Comparison of ENCODE assay signal across 22 cellular contexts in genomic region chr3:37349640-37350039, GRCh38.
DNase-seq lines count a peak whose midpoint lies in the region; ATAC-seq and TF ChIP-seq lines count a peak whose summit lies in the region.
"Had no signal": no experiment of that assay in that cellular context is flagged by ENCODE, and none has a peak within 500 bp of the region (broad histone marks: within the 10 kb centered on the region; RNA-seq: fewer than 3 reads in every experiment).

No MANE protein-coding gene starts in this region.

- no peaks in the 10 kb centered on the region for H3K4me1 Mint-ChIP-seq in activated CD4-positive, alpha-beta T cell treated with anti-CD3 and anti-CD28 coated beads, Interleukin-2, amount 10 ng/mL, durations not matched to agents 7 days and 5 days

- peaks cover 0 to 7% of the 10 kb centered on the region in 2 donors for H3K4me1 ChIP-seq in gastrocnemius medialis
- H3K4me1 ChIP-seq: A549; BE2C; BLaER1 treated with 17β-estradiol and CSF1 and Interleukin-3, amounts not matched to agents 10 nM and 100 nM had no signal

- no peaks in the 10 kb centered on the region for H3K27me3 ChIP-seq in gastrocnemius medialis
- H3K27me3 ChIP-seq: BE2C; BLaER1 treated with 17β-estradiol and CSF1 and Interleukin-3, amounts not matched to agents 10 nM and 100 nM had no signal

- no peak overlapping the region for H3K4me3 Mint-ChIP-seq in activated CD4-positive, alpha-beta T cell treated with anti-CD3 and anti-CD28 coated beads, Interleukin-2, amount 10 ng/mL, durations not matched to agents 7 days and 5 days
- H3K4me3 Mint-ChIP-seq: CD4-positive, alpha-beta memory T cell had no signal

- TF ChIP-seq CTCF in VCaP (conservative IDR thresholded peaks at IDR 0.05) (no peak), gastrocnemius medialis (IDR thresholded peaks at IDR 0.05 in 4 of 5, conservative IDR thresholded peaks at IDR 0.05 in 1 of 5) (no peak)

- H3K9me3 Mint-ChIP-seq in activated CD4-positive, alpha-beta T cell treated with anti-CD3 and anti-CD28 coated beads, Interleukin-2, amount 10 ng/mL, durations not matched to agents 7 days and 5 days: no peaks in the 10 kb centered on the region
- H3K9me3 Mint-ChIP-seq: CD4-positive, alpha-beta memory T cell had no signal

- H3K27me3 Mint-ChIP-seq in activated CD4-positive, alpha-beta T cell treated with anti-CD3 and anti-CD28 coated beads, Interleukin-2, amount 10 ng/mL, durations not matched to agents 7 days and 5 days: no peaks in the 10 kb centered on the region
- H3K27me3 Mint-ChIP-seq: CD4-positive, alpha-beta memory T cell had no signal

- TF ChIP-seq POLR2A in gastrocnemius medialis (IDR thresholded peaks at IDR 0.05): no peak

- H3K4me3 ChIP-seq in gastrocnemius medialis: no peak overlapping the region
- H3K4me3 ChIP-seq: A549; BLaER1 treated with 17β-estradiol and CSF1 and Interleukin-3, amounts not matched to agents 10 nM and 100 nM; GM23248 had no signal

- no peak for DNase-seq in activated CD4-positive, alpha-beta T cell treated with anti-CD3 and anti-CD28 coated beads, Interleukin-2, amount 10 ng/mL, durations not matched to agents 7 days and 5 days
- no peak for DNase-seq in activated CD4-positive, alpha-beta T cell treated with anti-CD3 and anti-CD28 coated beads for 4 hours
- DNase-seq in gastrocnemius medialis (no peak), NCI-H69 (lab: John Stamatoyannopoulos, UW) (no peak)
- DNase-seq: 8988T; ACHN; AML-193; BE2C; Calu3; CD4-positive, alpha-beta memory T cell; COR-L47; DMS53; DMS79 treated with DMSO at 0.1 percent for 48 hours; GF-D8; GM23248; H7; HCEC 1CT had no signal

- H3K36me3 Mint-ChIP-seq in activated CD4-positive, alpha-beta T cell treated with anti-CD3 and anti-CD28 coated beads, Interleukin-2, amount 10 ng/mL, durations not matched to agents 7 days and 5 days (ENCODE audit: low read depth): peaks cover 42% of the 10 kb centered on the region

- H3K27ac ChIP-seq in VCaP (peak overlapping the region; percentile 84), gastrocnemius medialis (peak overlapping the region in 3 of 4 donors; percentile 16 to 65 (median 34))
- H3K27ac ChIP-seq: A549; BLaER1 treated with 17β-estradiol and CSF1 and Interleukin-3, amounts not matched to agents 10 nM and 100 nM; GM23248 had no signal

- in situ Hi-C loops in gastrocnemius medialis (cut with MboI; ENCODE audit: low sequenced_read_pairs in 4 of 4): no loop called here

- H3K9me3 ChIP-seq in gastrocnemius medialis: no peaks in the 10 kb centered on the region
- H3K9me3 ChIP-seq: A549, BE2C had no signal

- H3K36me3 ChIP-seq in gastrocnemius medialis: peaks cover 0 to 36% of the 10 kb centered on the region in 2 donors
- H3K36me3 ChIP-seq: BE2C had no signal

- intact Hi-C loops in gastrocnemius medialis (cut with DNase I; ENCODE audit: low total_unique reads): no loop called here

- peak; percentile 66 to 77 for ATAC-seq in gastrocnemius medialis
- ATAC-seq in HG03460 (IDR thresholded peaks at IDR 0.05; ENCODE audit: unreplicated experiment): no peak
- no peak for ATAC-seq in GM18502 (IDR thresholded peaks at IDR 0.05; ENCODE audit: poor library complexity, unreplicated experiment)
- ATAC-seq: A549 had no signal

- CTCF ChIA-PET in activated CD4-positive, alpha-beta T cell treated with anti-CD3 and anti-CD28 coated beads, Interleukin-2, amount 10 ng/mL, durations not matched to agents 7 days and 5 days (lab: Charles Lee): no interaction called here

- POLR2A ChIA-PET in activated CD4-positive, alpha-beta T cell treated with anti-CD3 and anti-CD28 coated beads, Interleukin-2, amount 10 ng/mL, durations not matched to agents 7 days and 5 days (lab: Charles Lee): no interaction called here

- peak overlapping the region; percentile 22 for H3K27ac Mint-ChIP-seq in activated CD4-positive, alpha-beta T cell treated with anti-CD3 and anti-CD28 coated beads, Interleukin-2, amount 10 ng/mL, durations not matched to agents 7 days and 5 days

Comparison
In these comparisons a context has a peak if more than half of its experiments do, and no peak if none do; other contexts are left out.
1. ATAC-seq: peak in gastrocnemius medialis (2 of 2); none in HG03460 (single experiment) and GM18502 (single experiment).